In the genomic region with DNA sequence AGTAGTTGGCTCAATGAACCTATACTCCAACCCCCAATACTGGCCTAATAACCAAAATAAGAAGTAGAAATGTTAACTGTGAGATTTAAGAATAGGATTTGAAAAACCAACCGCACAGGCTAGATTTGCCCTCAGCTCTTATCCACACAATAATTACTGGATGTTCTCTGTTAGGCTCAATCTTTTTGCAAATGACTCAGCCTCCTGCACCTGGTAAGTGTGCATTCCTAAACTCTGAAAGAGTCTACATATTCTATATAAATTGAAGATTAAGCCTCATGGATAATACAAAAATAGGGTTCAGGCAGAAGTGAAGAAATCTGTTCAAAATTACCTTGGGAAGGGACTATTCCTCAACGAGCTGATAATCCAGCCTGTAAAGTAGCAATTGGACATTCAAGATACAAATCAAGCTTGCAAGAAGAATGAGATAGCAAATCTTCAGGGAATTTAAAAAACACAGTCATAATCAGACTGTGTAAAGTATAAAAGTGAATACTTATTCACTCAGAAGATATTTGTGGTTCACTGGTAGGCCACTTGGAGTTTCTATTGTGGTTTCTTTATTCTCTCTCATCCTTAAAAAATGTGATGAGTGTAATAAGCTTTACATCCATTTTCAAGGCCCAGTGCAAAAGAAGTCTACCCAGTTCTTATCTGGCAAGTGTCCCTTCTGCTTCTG, we compare ENCODE assay signal across 12 cellular contexts.
DNase-seq lines count a peak whose midpoint lies in the region; ATAC-seq and TF ChIP-seq lines count a peak whose summit lies in the region.
"Had no signal": no experiment of that assay in that cellular context is flagged by ENCODE, and none has a peak within 500 bp of the region (broad histone marks: within the 10 kb centered on the region; RNA-seq: fewer than 3 reads in every experiment).

No MANE protein-coding gene starts in this region.

- no peak overlapping the region for H3K9ac ChIP-seq in KMS-11

- peak; percentile 73 for DNase-seq in AG20443 (ENCODE audit: low spot score)
- peak; percentile 97 for DNase-seq in astrocyte of the spinal cord (ENCODE audit: low read depth, low spot score)
- peak; percentile 95 for DNase-seq in kidney tubule cell (ENCODE audit: low spot score)
- no peak for DNase-seq in inferior parietal cortex (ENCODE audit: extremely low spot score)
- DNase-seq in HuH-7.5 (ENCODE audit: low spot score), result no peak
- DNase-seq in cerebellar nuclear complex (lab: John Stamatoyannopoulos, UW), result no peak
- DNase-seq: activated CD4-positive, alpha-beta T cell treated with anti-CD3 and anti-CD28 coated beads for 36 hours; GOT3; SHP77 treated with DMSO at 0.1 percent for 48 hours; thyroid gland had no signal

- in situ Hi-C loops in astrocyte of the spinal cord (cut with HindIII; ENCODE audit: low sequenced_read_pairs), result no loop called here

- H3K4me3 ChIP-seq in KMS-11 (IDR thresholded peaks at IDR 0.05; ENCODE audit: insufficient read depth, low read depth, low read length) (no peak overlapping the region), astrocyte of the spinal cord (ENCODE audit: low read depth, low read length) (no peak overlapping the region)
- H3K4me3 ChIP-seq: thyroid gland had no signal

- H3K4me1 ChIP-seq in KMS-11 (ENCODE audit: low read depth, poor library complexity, severe bottlenecking), result peaks cover 19% of the 10 kb centered on the region

- no peak overlapping the region for H3K27ac ChIP-seq in KMS-11
- H3K27ac ChIP-seq: thyroid gland had no signal

- no peaks in the 10 kb centered on the region for H3K27me3 ChIP-seq in KMS-11 (ENCODE audit: insufficient read depth, low read depth)
- H3K27me3 ChIP-seq: thyroid gland had no signal

- ATAC-seq in GM18498 (IDR thresholded peaks at IDR 0.05; ENCODE audit: unreplicated experiment), result no peak
- ATAC-seq: activated CD4-positive, alpha-beta T cell treated with anti-CD3 and anti-CD28 coated beads for 36 hours had no signal

- no peaks in the 10 kb centered on the region for H3K36me3 ChIP-seq in KMS-11 (ENCODE audit: insufficient read depth)
- H3K36me3 ChIP-seq: thyroid gland had no signal

- TF ChIP-seq CTCF in KMS-11 (conservative IDR thresholded peaks at IDR 0.05; ENCODE audit: low read depth, low read length), result no peak
- TF ChIP-seq CTCF in astrocyte of the spinal cord (IDR thresholded peaks at IDR 0.05; ENCODE audit: low read depth, low read length), result no peak

- no peak overlapping the region for H2AFZ ChIP-seq in KMS-11 (ENCODE audit: low read depth)

- H4K20me1 ChIP-seq in KMS-11 (ENCODE audit: insufficient read depth), result no peaks in the 10 kb centered on the region

- peak overlapping the region; percentile 22 for H3K4me2 ChIP-seq in KMS-11

- H3K79me2 ChIP-seq in KMS-11 (ENCODE audit: insufficient read depth, low read depth), result no peaks in the 10 kb centered on the region

Comparison
In these comparisons a context has a peak if more than half of its experiments do, and no peak if none do; other contexts are left out.
1. DNase-seq: peak in AG20443 (single experiment), astrocyte of the spinal cord (single experiment) and kidney tubule cell (single experiment); none in inferior parietal cortex (single experiment), HuH-7.5 (single experiment) and cerebellar nuclear complex (0 of 2).